Comparison of ENCODE assay signal across 28 cellular contexts in the genomic region with DNA sequence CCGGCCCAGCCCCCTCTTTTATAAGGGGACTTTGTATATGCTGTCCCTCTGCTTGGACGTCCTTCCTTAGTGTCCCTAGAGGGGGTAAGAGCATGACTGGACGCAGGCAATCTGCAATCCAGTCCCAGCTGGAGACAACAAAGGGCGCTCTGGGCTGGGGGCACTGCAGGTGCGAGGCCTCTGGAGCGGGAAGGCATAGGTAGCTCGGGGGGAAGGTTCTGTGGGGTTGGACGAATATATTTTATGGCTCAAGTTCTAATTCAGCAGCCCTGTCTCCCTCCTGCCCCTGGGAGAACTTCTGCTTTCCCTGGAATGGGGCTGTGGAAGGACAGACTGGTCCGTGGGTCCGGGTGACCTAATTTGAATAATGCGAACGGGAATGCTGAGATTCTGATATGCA. TPM values are rescaled to one million over a fixed set of nuclear protein-coding genes. Genes with fewer than 3 reads are reported as not detected.
DNase-seq lines count a peak whose midpoint lies in the region; ATAC-seq and TF ChIP-seq lines count a peak whose summit lies in the region.
"Had no signal": no experiment of that assay in that cellular context is flagged by ENCODE, and none has a peak within 500 bp of the region (broad histone marks: within the 10 kb centered on the region; RNA-seq: fewer than 3 reads in every experiment).

No MANE protein-coding gene starts in this region.

- peak overlapping the region; percentile 33 to 85 (median 72) for H3K27ac ChIP-seq in heart right ventricle
- no peak overlapping the region for H3K27ac ChIP-seq in H9 (ENCODE audit: insufficient read length, low read depth, low read length)
- H3K27ac ChIP-seq: dorsolateral prefrontal cortex, epithelial cell of prostate, SK-N-MC had no signal

- intact Hi-C loops in Right ventricle myocardium superior (cut with DNase I) (no loop called here), Right ventricle myocardium inferior (cut with DNase I) (loop anchor here (5.0 kb wide), 1 partner anchor 47 kb away; no protein-coding TSS in a partner anchor), heart right ventricle (cut with DNase I) (loop anchor here in 5 of 10 donors (2.0 to 10.0 kb wide), 5 partner anchors 36 to 160 kb away; partner anchors contain the start of genes DMC1 (in 2 of the 5), DDX17 (in 1 of the 5) and KDELR3 (in 1 of the 5))

- peaks cover 1% of the 10 kb centered on the region; the same call in 1 of the 2 replicates for H3K27me3 Mint-ChIP-seq in H9 (ENCODE audit: low read depth)

- H4K5ac ChIP-seq in H9 (ENCODE audit: insufficient read length, low read depth, low read length): no peak overlapping the region

- no peak overlapping the region for H3K4ac ChIP-seq in H9 (ENCODE audit: low read depth, low read length)

- H4K20me1 ChIP-seq in H9 (ENCODE audit: control insufficient read depth, insufficient read depth, insufficient read length): no peaks in the 10 kb centered on the region

- TF ChIP-seq CTCF in heart right ventricle (IDR thresholded peaks at IDR 0.05): peak in 1 of 9 donors; percentile 2
- no peak for TF ChIP-seq CTCF in H9 (conservative IDR thresholded peaks at IDR 0.05)

- H2BK5ac ChIP-seq in H9 (ENCODE audit: insufficient read length, low read length): no peak overlapping the region

- H2BK15ac ChIP-seq in H9 (ENCODE audit: low read depth, low read length): no peak overlapping the region

- no peak overlapping the region for H3K9ac ChIP-seq in H9 (ENCODE audit: extremely low read depth, insufficient read length, low read length)

- H3K79me1 ChIP-seq in H9 (ENCODE audit: insufficient read depth, low read depth, low read length, poor library complexity, severe bottlenecking): no peaks in the 10 kb centered on the region

- no peaks in the 10 kb centered on the region for H3K9me3 ChIP-seq in heart right ventricle
- no peaks in the 10 kb centered on the region for H3K9me3 ChIP-seq in H9 (ENCODE audit: control insufficient read depth, low read depth, low read length)
- H3K9me3 ChIP-seq: BE2C, Caco-2, MG63 had no signal

- no peak overlapping the region for H3T11ph ChIP-seq in H9 (ENCODE audit: low read length)

- H2BK20ac ChIP-seq in H9 (ENCODE audit: low read depth, low read length, poor library complexity, severe bottlenecking): no peak overlapping the region

- no peak overlapping the region for H3K4me2 ChIP-seq in H9 (ENCODE audit: insufficient read depth, insufficient read length, low read length)

- H3K23me2 ChIP-seq in H9 (ENCODE audit: insufficient read length, low read depth, low read length, poor library complexity, severe bottlenecking): no peaks in the 10 kb centered on the region

- H3K23ac ChIP-seq in H9 (ENCODE audit: insufficient read length, low read depth, low read length): no peak overlapping the region

- no peak overlapping the region for H3K4me3 Mint-ChIP-seq in H9
- H3K4me3 Mint-ChIP-seq: memory B cell, T-helper 17 cell had no signal

- peaks cover 10 to 12% of the 10 kb centered on the region in 2 experiments; a peak in 4 of 5 replicates for H3K9me3 Mint-ChIP-seq in H9
- H3K9me3 Mint-ChIP-seq: memory B cell had no signal

- H2BK12ac ChIP-seq in H9 (ENCODE audit: insufficient read length, low read depth, low read length): no peak overlapping the region

- peaks cover 12 to 27% of the 10 kb centered on the region in 2 experiments for H3K4me1 Mint-ChIP-seq in H9

- H3K14ac ChIP-seq in H9 (ENCODE audit: insufficient read depth, low read length): no peak overlapping the region

- DNase-seq in Right ventricle myocardium superior: no peak
- no peak for DNase-seq in Right ventricle myocardium inferior (ENCODE audit: missing footprints)
- no peak for DNase-seq in heart right ventricle
- peak; percentile 43 for DNase-seq in mesenteric fat pad (ENCODE audit: low spot score)
- DNase-seq in H9: no peak
- no peak for DNase-seq in stimulated activated CD4-positive, alpha-beta T cell treated with anti-CD3 and anti-CD28 coated beads, Interleukin-1b, Interleukin-23, amount 100 ng/mL, for 48 hours
- DNase-seq: activated CD4-positive, alpha-beta T cell treated with anti-CD3 and anti-CD28 coated beads, Interleukin-2, amount 50 U/mL, for 4 hours; activated naive CD4-positive, alpha-beta T cell; amygdala; BE2C; HCEC 1CT; MG63; NCI-H1417 treated with DMSO at 0.1 percent for 48 hours; NCI-H524 treated with DMSO at 0.1 percent for 48 hours; occipital lobe; stimulated activated CD4-positive, alpha-beta T cell treated with anti-CD3 and anti-CD28 coated beads, Interleukin-15, amount 100 ng/mL, for 24 hours; stimulated activated CD8-positive, alpha-beta memory T cell treated with anti-CD3 and anti-CD28 coated beads, Interleukin-4, amount 100 ng/mL, for 48 hours; T-helper 17 cell had no signal

- no peak overlapping the region for H3K18ac ChIP-seq in H9 (ENCODE audit: insufficient read length, low read depth, low read length)

- no peak overlapping the region for H2AK5ac ChIP-seq in H9 (ENCODE audit: insufficient read length, low read length)

- no peaks in the 10 kb centered on the region for H3K79me2 ChIP-seq in H9 (ENCODE audit: insufficient read depth, low read length)

- ATAC-seq in Right ventricle myocardium superior (ENCODE audit: poor library complexity) (peak; percentile 17), Right ventricle myocardium inferior (no peak), heart right ventricle (peak in 4 of 8 donors; percentile 28 to 38 (median 32)), HG03442 (IDR thresholded peaks at IDR 0.05; ENCODE audit: unreplicated experiment) (no peak), HG02973 (IDR thresholded peaks at IDR 0.05; ENCODE audit: unreplicated experiment) (no peak)
- ATAC-seq: K562, T-helper 17 cell had no signal

- H3K27me3 ChIP-seq in heart right ventricle: peaks cover 0 to 6% (median 0%) of the 10 kb centered on the region in 7 donors
- H3K27me3 ChIP-seq in H9 (ENCODE audit: insufficient read depth, low read length): no peaks in the 10 kb centered on the region
- H3K27me3 ChIP-seq: BE2C, dorsolateral prefrontal cortex, MG63 had no signal

- no peak overlapping the region for H2BK120ac ChIP-seq in H9 (ENCODE audit: low read depth, low read length, poor library complexity, severe bottlenecking)

- no peak overlapping the region for H4K8ac ChIP-seq in H9 (replicated peaks; ENCODE audit: insufficient read length, low read depth, low read length)

- no peak overlapping the region for H3K56ac ChIP-seq in H9 (ENCODE audit: insufficient read length, low read depth, low read length)

- peaks cover 7 to 38% (median 15%) of the 10 kb centered on the region in 9 donors for H3K4me1 ChIP-seq in heart right ventricle
- no peaks in the 10 kb centered on the region; the same call in 1 of the 2 replicates for H3K4me1 ChIP-seq in H9 (ENCODE audit: insufficient read depth, low read length)
- H3K4me1 ChIP-seq: Caco-2 had no signal

- H3K4me3 ChIP-seq in heart right ventricle: no peak overlapping the region
- H3K4me3 ChIP-seq: dorsolateral prefrontal cortex, K562, MG63, SK-N-MC had no signal

- no peak overlapping the region for H2AFZ ChIP-seq in H9 (ENCODE audit: low read length)

- H3K36me3 Mint-ChIP-seq in H9 (ENCODE audit: insufficient read depth in 1 of 3, low read depth in 3 of 3): peaks cover 2 to 4% (median 3%) of the 10 kb centered on the region in 3 experiments; a peak in 4 of 7 replicates
- H3K36me3 Mint-ChIP-seq: memory B cell had no signal

- H3K27ac Mint-ChIP-seq in H9: peak overlapping the region in 1 of 3 experiments; percentile 68; a peak in 2 of 7 replicates
- H3K27ac Mint-ChIP-seq: memory B cell, T-helper 17 cell had no signal

- WGBS in heart right ventricle, 2 donors: 63 to 64% methylated on average over 12 of the region's 12 CpGs
- no CpG with 5 or more reads among the region's 12 CpGs for WGBS in H9 (ENCODE audit: extremely low coverage, insufficient read length, low lambda C conversion rate)

- no peak overlapping the region for H4K91ac ChIP-seq in H9 (ENCODE audit: insufficient read length, low read depth, low read length)

- H3K36me3 ChIP-seq in heart right ventricle: no peaks in the 10 kb centered on the region
- H3K36me3 ChIP-seq: BE2C, MG63 had no signal

RNA-seq across cellular contexts. Expression of gene KCNJ4, which starts 40.0 kb away (rescaled TPM):
- total RNA-seq in Right ventricle myocardium superior (16.6 TPM), Right ventricle myocardium inferior (16.0 TPM), heart right ventricle (10 to 100 TPM in 9 of 10 donors, 1 to 10 TPM in 1; 4.9 to 93.3 (median 43.9) TPM), mesenteric fat pad (not detected), H9 (2021) (0.88 and 0.92 TPM in 2 replicates)
- polyA plus RNA-seq in heart right ventricle: 10 to 100 TPM in 1 of 2 donors, 1 to 10 TPM in 1; 7.6 to 19.5 TPM
- total RNA-seq: kidney epithelial cell, T-helper 17 cell, ureter had no signal

RNA-seq across cellular contexts. Expression of gene KDELR3, which starts 52.9 kb away (rescaled TPM):
- total RNA-seq in Right ventricle myocardium superior (3.1 TPM), Right ventricle myocardium inferior (4.4 TPM), heart right ventricle (10 to 100 TPM in 3 of 10 donors, 1 to 10 TPM in 7; 3.4 to 12.9 (median 7.9) TPM), mesenteric fat pad (19.0 TPM), H9 (2021) (7.2 and 7.3 TPM in 2 replicates)
- polyA plus RNA-seq in heart right ventricle: 10 to 100 TPM in 1 of 2 donors, 1 to 10 TPM in 1; 9.4 to 11.5 TPM
- total RNA-seq: T-helper 17 cell had no signal
